In genomic region chr11:100562102-100562501, GRCh38 we compare ENCODE assay signal across 11 cellular contexts.
DNase-seq lines count a peak whose midpoint lies in the region; ATAC-seq and TF ChIP-seq lines count a peak whose summit lies in the region.
"Had no signal": no experiment of that assay in that cellular context is flagged by ENCODE, and none has a peak within 500 bp of the region (broad histone marks: within the 10 kb centered on the region; RNA-seq: fewer than 3 reads in every experiment).

No MANE protein-coding gene starts in this region.

- no peak for TF ChIP-seq POLR2A in suprapubic skin (IDR thresholded peaks at IDR 0.05)

- H3K36me3 ChIP-seq in adipocyte (ENCODE audit: control insufficient read depth, insufficient read depth, low read length, severe bottlenecking) (no peaks in the 10 kb centered on the region), suprapubic skin (no peaks in the 10 kb centered on the region)

- no peak for TF ChIP-seq EP300 in suprapubic skin (IDR thresholded peaks at IDR 0.05)

- H3K9ac ChIP-seq in adipocyte (ENCODE audit: low read length), result no peak overlapping the region

- peak overlapping the region; percentile 11 for H3K4me3 ChIP-seq in adipocyte (ENCODE audit: low read length)
- H3K4me3 ChIP-seq in retinal pigment epithelial cell (ENCODE audit: low read length), result no peak overlapping the region
- H3K4me3 ChIP-seq in suprapubic skin, result no peak overlapping the region

- ATAC-seq in stimulated activated naive CD8-positive, alpha-beta T cell treated with anti-CD3 and anti-CD28 coated beads, Interleukin-15, amount 100 ng/mL, for 72 hours, result no peak

- H3K9me3 Mint-ChIP-seq in stimulated activated naive CD8-positive, alpha-beta T cell treated with anti-CD3 and anti-CD28 coated beads, Interleukin-15, amount 100 ng/mL, for 72 hours, result peaks cover 0 to 7% of the 10 kb centered on the region in 2 donors

- no peaks in the 10 kb centered on the region for H3K27me3 Mint-ChIP-seq in stimulated activated naive CD8-positive, alpha-beta T cell treated with anti-CD3 and anti-CD28 coated beads, Interleukin-15, amount 100 ng/mL, for 72 hours
- H3K27me3 Mint-ChIP-seq: activated naive CD4-positive, alpha-beta T cell treated with anti-CD3 and anti-CD28 coated beads, Interleukin-2, amount 10 ng/mL, durations not matched to agents 7 days and 5 days had no signal

- H3K4me1 ChIP-seq in adipocyte (ENCODE audit: control insufficient read depth, insufficient read depth, low read length) (peaks cover 36% of the 10 kb centered on the region), suprapubic skin (peaks cover 18% of the 10 kb centered on the region)

- 11% methylated on average over 2 of the region's 2 CpGs for WGBS in suprapubic skin

- TF ChIP-seq CTCF in retinal pigment epithelial cell (conservative IDR thresholded peaks at IDR 0.05; ENCODE audit: low read depth, low read length) (no peak), suprapubic skin (IDR thresholded peaks at IDR 0.05) (no peak)

- H3K9me3 ChIP-seq in adipocyte (ENCODE audit: control insufficient read depth, low read length) (no peaks in the 10 kb centered on the region), suprapubic skin (no peaks in the 10 kb centered on the region)

- H3K27ac ChIP-seq in suprapubic skin, result no peak overlapping the region

- peak overlapping the region in 1 of 2 donors; percentile 52 for H3K27ac Mint-ChIP-seq in stimulated activated naive CD8-positive, alpha-beta T cell treated with anti-CD3 and anti-CD28 coated beads, Interleukin-15, amount 100 ng/mL, for 72 hours
- H3K27ac Mint-ChIP-seq: activated naive CD4-positive, alpha-beta T cell treated with anti-CD3 and anti-CD28 coated beads, Interleukin-2, amount 10 ng/mL, durations not matched to agents 7 days and 5 days had no signal

- H3K27me3 ChIP-seq in adipocyte (replicated peaks; ENCODE audit: control insufficient read depth, insufficient read depth, low read length), result no peaks in the 10 kb centered on the region
- no peaks in the 10 kb centered on the region for H3K27me3 ChIP-seq in suprapubic skin

- no peak overlapping the region for H3K4me3 Mint-ChIP-seq in stimulated activated naive CD8-positive, alpha-beta T cell treated with anti-CD3 and anti-CD28 coated beads, Interleukin-15, amount 100 ng/mL, for 72 hours
- H3K4me3 Mint-ChIP-seq: activated naive CD4-positive, alpha-beta T cell treated with anti-CD3 and anti-CD28 coated beads, Interleukin-2, amount 10 ng/mL, durations not matched to agents 7 days and 5 days had no signal

- DNase-seq in GM04504 (ENCODE audit: low read depth) (peak; percentile 50), adipocyte (ENCODE audit: low read depth) (peak; percentile 43), glomerular endothelial cell (ENCODE audit: extremely low read depth, low read depth, low spot score) (peak; percentile 63), retinal pigment epithelial cell (ENCODE audit: low read depth) (peak; percentile 81), suprapubic skin (ENCODE audit: low spot score in 2 of 2) (no peak), NCI-H2081 (lab: John Stamatoyannopoulos, UW) (no peak), cerebellum (ENCODE audit: low spot score) (no peak)
- no peak for DNase-seq in stimulated activated naive CD8-positive, alpha-beta T cell treated with anti-CD3 and anti-CD28 coated beads, Interleukin-15, amount 100 ng/mL, for 72 hours
- DNase-seq: activated CD4-positive, CD25-positive, alpha-beta regulatory T cell treated with anti-CD3 and anti-CD28 coated beads, Interleukin-2, amount 50 U/mL, for 72 hours; activated naive CD4-positive, alpha-beta T cell treated with anti-CD3 and anti-CD28 coated beads, Interleukin-2, amount 10 ng/mL, durations not matched to agents 7 days and 5 days; DMS79 treated with DMSO at 0.1 percent for 48 hours had no signal

- no peaks in the 10 kb centered on the region for H3K4me1 Mint-ChIP-seq in stimulated activated naive CD8-positive, alpha-beta T cell treated with anti-CD3 and anti-CD28 coated beads, Interleukin-15, amount 100 ng/mL, for 72 hours
- H3K4me1 Mint-ChIP-seq: activated naive CD4-positive, alpha-beta T cell treated with anti-CD3 and anti-CD28 coated beads, Interleukin-2, amount 10 ng/mL, durations not matched to agents 7 days and 5 days had no signal

Comparison
In these comparisons a context has a peak if more than half of its experiments do, and no peak if none do; other contexts are left out.
1. DNase-seq: peak in GM04504 (single experiment), adipocyte (single experiment), glomerular endothelial cell (single experiment) and retinal pigment epithelial cell (single experiment); none in suprapubic skin (0 of 2), NCI-H2081 (0 of 2), stimulated activated naive CD8-positive, alpha-beta T cell treated with anti-CD3 and anti-CD28 coated beads, Interleukin-15, amount 100 ng/mL, for 72 hours (0 of 2) and cerebellum (single experiment).